In genomic region chr11:75576445-75577049, GRCh38 we compare ENCODE assay signal across 8 cellular contexts. TPM values are rescaled to one million over a fixed set of nuclear protein-coding genes. Genes with fewer than 3 reads are reported as not detected.
DNase-seq lines count a peak whose midpoint lies in the region; ATAC-seq, FAIRE-seq and TF ChIP-seq lines count a peak whose summit lies in the region.

No MANE protein-coding gene starts in this region.

- intact Hi-C loops in esophagus muscularis mucosa (cut with DNase I): loop anchor here (2.0 kb wide), 1 partner anchor 30 kb away; no protein-coding TSS in a partner anchor
- intact Hi-C loops in CD4-positive, alpha-beta memory T cell (cut with micrococcal nuclease): loop anchor here (1.0 to 2.0 kb wide), 3 partner anchors 29 to 188 kb away; no protein-coding TSS in a partner anchor

- H3K4me1 ChIP-seq in esophagus muscularis mucosa (peaks cover 16 to 43% (median 35%) of the 10 kb centered on the region in 4 donors), small intestine (ENCODE audit: control insufficient read depth in 2 of 2, insufficient read depth in 1 of 2, low read depth in 1 of 2, low read length in 1 of 2) (peaks cover 0 to 3% of the 10 kb centered on the region in 2 donors), foreskin keratinocyte (no peaks in the 10 kb centered on the region)
- no peaks in the 10 kb centered on the region for H3K4me1 ChIP-seq in CD4-positive, alpha-beta memory T cell (ENCODE audit: insufficient read depth, low read length)

- FAIRE-seq in small intestine (lab: Jason Lieb, UNC): no peak

- H3K36me3 Mint-ChIP-seq in CD4-positive, alpha-beta memory T cell: peaks cover 4 to 16% of the 10 kb centered on the region in 2 donors

- no peaks in the 10 kb centered on the region for H3K9me3 Mint-ChIP-seq in CD4-positive, alpha-beta memory T cell

- H3K4me3 ChIP-seq in esophagus muscularis mucosa (no peak overlapping the region), small intestine (ENCODE audit: low read depth in 1 of 2, low read length in 2 of 2) (no peak overlapping the region)
- H3K4me3 ChIP-seq in CD4-positive, alpha-beta memory T cell (ENCODE audit: low read length in 2 of 2): no peak overlapping the region

- peak; percentile 53 to 65 for DNase-seq in NOMO-1 (lab: John Stamatoyannopoulos, UW; ENCODE audit: unreplicated experiment in 2 of 2)
- no peak for DNase-seq in esophagus muscularis mucosa (ENCODE audit: extremely low spot score)
- peak; percentile 44 for DNase-seq in small intestine
- no peak for DNase-seq in CD4-positive, alpha-beta memory T cell
- DNase-seq in GOT3 (lab: John Stamatoyannopoulos, UW): no peak
- no peak for DNase-seq in stimulated activated naive CD4-positive, alpha-beta T cell (lab: John Stamatoyannopoulos, UW)
- no peak for DNase-seq in foreskin keratinocyte

- no peak overlapping the region for H3K4me3 Mint-ChIP-seq in CD4-positive, alpha-beta memory T cell

- ATAC-seq in GM21529 (IDR thresholded peaks at IDR 0.05; ENCODE audit: unreplicated experiment) (peak; percentile 61), foreskin keratinocyte (no peak)

- H3K36me3 ChIP-seq in esophagus muscularis mucosa (peaks cover 10 to 30% (median 26%) of the 10 kb centered on the region in 4 donors), small intestine (ENCODE audit: control insufficient read depth in 2 of 2, insufficient read depth in 2 of 2, low read length in 2 of 2) (peaks cover 2 to 4% of the 10 kb centered on the region in 2 donors)
- H3K36me3 ChIP-seq in CD4-positive, alpha-beta memory T cell (ENCODE audit: insufficient read depth, low read length): peaks cover 8% of the 10 kb centered on the region

- H3K9me3 ChIP-seq in esophagus muscularis mucosa (no peaks in the 10 kb centered on the region), small intestine (ENCODE audit: control insufficient read depth, low read depth) (no peaks in the 10 kb centered on the region)
- H3K9me3 ChIP-seq in CD4-positive, alpha-beta memory T cell (ENCODE audit: control insufficient read depth in 1 of 2, low read length in 2 of 2): no peaks in the 10 kb centered on the region

- H3K27ac Mint-ChIP-seq in CD4-positive, alpha-beta memory T cell: no peak overlapping the region

- 40% methylated on average over 12 of the region's 12 CpGs for WGBS in esophagus muscularis mucosa
- WGBS in small intestine, 3 donors: 25 to 33% (median 28%) methylated on average over 12 of the region's 12 CpGs

- peak overlapping the region; percentile 20 to 49 (median 28) for H3K27ac ChIP-seq in esophagus muscularis mucosa (replicated peaks in 1 of 4)
- peak overlapping the region in 1 of 2 donors; percentile 19 for H3K27ac ChIP-seq in small intestine (ENCODE audit: low read depth in 1 of 2, low read length in 1 of 2)
- no peak overlapping the region for H3K27ac ChIP-seq in CD4-positive, alpha-beta memory T cell (ENCODE audit: low read depth, low read length)
- H3K27ac ChIP-seq in foreskin keratinocyte: no peak overlapping the region

- CTCF ChIA-PET in CD4-positive, alpha-beta memory T cell (lab: Charles Lee; ENCODE audit: partially characterized antibody): interaction anchor here (0.6 to 4.1 kb wide), 12 partner anchors 12 to 1208 kb away, joined by 3 to 28 read pairs (median 4); no protein-coding TSS in a partner anchor

- peaks cover 0 to 2% of the 10 kb centered on the region in 2 donors for H3K27me3 Mint-ChIP-seq in CD4-positive, alpha-beta memory T cell

- TF ChIP-seq EP300 in esophagus muscularis mucosa (IDR thresholded peaks at IDR 0.05): no peak

- no peak for TF ChIP-seq POLR2A in esophagus muscularis mucosa (IDR thresholded peaks at IDR 0.05; ENCODE audit: low read depth)

- TF ChIP-seq CTCF in esophagus muscularis mucosa (IDR thresholded peaks at IDR 0.05): no peak
- no peak for TF ChIP-seq CTCF in foreskin keratinocyte (conservative IDR thresholded peaks at IDR 0.05)

- POLR2A ChIA-PET in CD4-positive, alpha-beta memory T cell (lab: Charles Lee; ENCODE audit: partially characterized antibody): interaction anchor here (1.3 kb wide), 1 partner anchor 14 kb away, joined by 3 read pairs; the partner anchor contains the start of gene SERPINH1

- H3K27me3 ChIP-seq in esophagus muscularis mucosa (no peaks in the 10 kb centered on the region), small intestine (ENCODE audit: control insufficient read depth in 2 of 2, insufficient read depth in 2 of 2, low read length in 2 of 2) (no peaks in the 10 kb centered on the region), foreskin keratinocyte (no peaks in the 10 kb centered on the region)
- H3K27me3 ChIP-seq in CD4-positive, alpha-beta memory T cell (ENCODE audit: insufficient read depth, low read length): no peaks in the 10 kb centered on the region

- no peaks in the 10 kb centered on the region for H3K4me1 Mint-ChIP-seq in CD4-positive, alpha-beta memory T cell

RNA-seq across cellular contexts. Expression of gene SERPINH1, which starts 14.5 kb away (rescaled TPM):
- total RNA-seq in esophagus muscularis mucosa (100 to 1,000 TPM; 162 to 270 (median 219) TPM), foreskin keratinocyte (194 and 216 TPM in 2 replicates)
- polyA plus RNA-seq in small intestine (10 to 100 TPM in 1 of 3 donors, 1 to 10 TPM in 2; 8.1 to 58.5 (median 8.6) TPM), foreskin keratinocyte (211 and 241 TPM in 2 replicates)
- total RNA-seq in CD4-positive, alpha-beta memory T cell: 10 to 100 TPM; 15.6 to 16.2 TPM
- polyA plus RNA-seq in CD4-positive, alpha-beta memory T cell: 1 to 10 TPM; 1.1 to 7.1 TPM

RNA-seq across cellular contexts. Expression of gene GDPD5, which starts 50.8 kb away (rescaled TPM):
- 1 to 10 TPM; 5.1 to 9.3 (median 8.4) TPM for total RNA-seq in esophagus muscularis mucosa
- 1 to 10 TPM; 1.1 to 9.2 (median 3.0) TPM for polyA plus RNA-seq in small intestine
- total RNA-seq in CD4-positive, alpha-beta memory T cell: 100 to 1,000 TPM; 141 to 160 TPM
- 10 to 100 TPM; 11.0 to 30.0 TPM for polyA plus RNA-seq in CD4-positive, alpha-beta memory T cell
- total RNA-seq in foreskin keratinocyte: 6.4 and 11.1 TPM in 2 replicates
- 5.1 and 8.5 TPM in 2 replicates for polyA plus RNA-seq in foreskin keratinocyte

Comparison
In these comparisons a context has a peak if more than half of its experiments do, and no peak if none do; other contexts are left out.
1. DNase-seq: peak in NOMO-1 (2 of 2) and small intestine (single experiment); none in esophagus muscularis mucosa (single experiment), CD4-positive, alpha-beta memory T cell (0 of 5), GOT3 (single experiment), stimulated activated naive CD4-positive, alpha-beta T cell (0 of 6) and foreskin keratinocyte (0 of 2).
2. H3K27ac ChIP-seq: peak in esophagus muscularis mucosa (4 of 4); none in CD4-positive, alpha-beta memory T cell (single experiment) and foreskin keratinocyte (single experiment).
3. RNA of gene SERPINH1, which starts 14.5 kb away (total RNA-seq): 162 to 270 TPM in esophagus muscularis mucosa and 194 to 216 TPM in foreskin keratinocyte; 15.6 to 16.2 TPM in CD4-positive, alpha-beta memory T cell; every median in the first group is over 4 times any median in the second.
4. RNA of gene GDPD5, which starts 50.8 kb away (total RNA-seq): 141 to 160 TPM in CD4-positive, alpha-beta memory T cell; 5.1 to 9.3 TPM in esophagus muscularis mucosa and 6.4 to 11.1 TPM in foreskin keratinocyte; every median in the first group is over 10 times any median in the second.